ENCODE assay signal across 8 cellular contexts in genomic region chr11:73271936-73272679, GRCh38. TPM values are rescaled to one million over a fixed set of nuclear protein-coding genes. Genes with fewer than 3 reads are reported as not detected.
A peak's percentile ranks its signal among the peaks of the same experiment; 100 is the strongest.
DNase-seq lines count a peak whose midpoint lies in the region; FAIRE-seq lines count a peak whose summit lies in the region.

Gene P2RY6 (plus strand): TSS chr11:73272338. CDS start chr11:73296519, 24,181 bp downstream.

- H3K36me3 ChIP-seq in mucosa of rectum (ENCODE audit: control insufficient read depth in 2 of 2, insufficient read depth in 2 of 2, low read length in 2 of 2) (no peaks in the 10 kb centered on the region), HAP-1 (replicated peaks) (no peaks in the 10 kb centered on the region)

- in situ Hi-C loops in HAP-1 (cut with MboI; ENCODE audit: low sequenced_read_pairs): no loop called here

- peak; percentile 42 for FAIRE-seq in GM18507 (lab: Jason Lieb, UNC)

- H3K27ac ChIP-seq in mucosa of rectum (ENCODE audit: low read depth in 2 of 2, low read length in 2 of 2): peak within 1 kb of the TSS; percentile 40 to 43

- peak within 1 kb of the TSS in 1 of 2 donors; percentile 42 for H3K4me3 ChIP-seq in mucosa of rectum (ENCODE audit: low read length in 2 of 2)
- H3K4me3 ChIP-seq in HAP-1: no peak within 1 kb of the TSS

- H3K9me3 ChIP-seq in mucosa of rectum (ENCODE audit: control insufficient read depth in 2 of 2, low read length in 2 of 2) (no peaks in the 10 kb centered on the region), HAP-1 (no peaks in the 10 kb centered on the region)

- H3K27me3 ChIP-seq in mucosa of rectum (ENCODE audit: control insufficient read depth in 2 of 2, insufficient read depth in 2 of 2, low read length in 2 of 2) (no peaks in the 10 kb centered on the region), HAP-1 (ENCODE audit: low read depth) (no peaks in the 10 kb centered on the region)

- H3K4me1 ChIP-seq in mucosa of rectum (ENCODE audit: control insufficient read depth in 2 of 2, insufficient read depth in 2 of 2, low read length in 2 of 2) (peaks cover 12 to 14% of the 10 kb centered on the region in 2 donors), HAP-1 (no peaks in the 10 kb centered on the region)

- peak; percentile 33 for DNase-seq in GM18507 (ENCODE audit: extremely low spot score, insufficient read length, low read depth)
- DNase-seq in NCI-H460 (ENCODE audit: extremely low read depth, low read depth): peak; percentile 17
- DNase-seq in dedifferentiated amniotic fluid mesenchymal stem cell (ENCODE audit: extremely low spot score): peak; percentile 34
- no peak for DNase-seq in activated CD4-positive, alpha-beta T cell treated with anti-CD3 and anti-CD28 coated beads for 1 hour
- DNase-seq in stimulated activated CD8-positive, alpha-beta memory T cell treated with anti-CD3 and anti-CD28 coated beads, Interleukin-4, amount 100 ng/mL, for 48 hours: no peak
- DNase-seq in HAP-1 (ENCODE audit: low spot score in 2 of 2): no peak
- DNase-seq in HT-29 (ENCODE audit: low spot score): no peak

- peak within 1 kb of the TSS in 1 of 2 donors; percentile 17 for H3K9ac ChIP-seq in mucosa of rectum (ENCODE audit: low read depth in 1 of 2, low read length in 2 of 2)

RNA-seq across cellular contexts. Expression of gene P2RY6, which starts in this region (rescaled TPM):
- total RNA-seq in NCI-H460 (2014; rRNA removed; shearing (Covaris generic)): not detected in 2 replicates
- 0.10 and 0.42 TPM in 2 replicates for polyA plus RNA-seq in NCI-H460 (2014; cell fraction: nucleus; rRNA removed)
- not detected in 2 replicates for total RNA-seq in HT-29 (2014; rRNA removed; shearing (Covaris generic))

Comparison
In these comparisons a context has a peak if more than half of its experiments do, and no peak if none do; other contexts are left out.
1. Peak in DNase-seq in NCI-H460; RNA of the gene not detected or under 1 TPM.
2. DNase-seq: peak in GM18507 (single experiment) and dedifferentiated amniotic fluid mesenchymal stem cell (single experiment); none in activated CD4-positive, alpha-beta T cell treated with anti-CD3 and anti-CD28 coated beads for 1 hour (single experiment), stimulated activated CD8-positive, alpha-beta memory T cell treated with anti-CD3 and anti-CD28 coated beads, Interleukin-4, amount 100 ng/mL, for 48 hours (single experiment), HAP-1 (0 of 2) and HT-29 (single experiment).